Comparison of ENCODE assay signal across 8 cellular contexts in the genomic region with DNA sequence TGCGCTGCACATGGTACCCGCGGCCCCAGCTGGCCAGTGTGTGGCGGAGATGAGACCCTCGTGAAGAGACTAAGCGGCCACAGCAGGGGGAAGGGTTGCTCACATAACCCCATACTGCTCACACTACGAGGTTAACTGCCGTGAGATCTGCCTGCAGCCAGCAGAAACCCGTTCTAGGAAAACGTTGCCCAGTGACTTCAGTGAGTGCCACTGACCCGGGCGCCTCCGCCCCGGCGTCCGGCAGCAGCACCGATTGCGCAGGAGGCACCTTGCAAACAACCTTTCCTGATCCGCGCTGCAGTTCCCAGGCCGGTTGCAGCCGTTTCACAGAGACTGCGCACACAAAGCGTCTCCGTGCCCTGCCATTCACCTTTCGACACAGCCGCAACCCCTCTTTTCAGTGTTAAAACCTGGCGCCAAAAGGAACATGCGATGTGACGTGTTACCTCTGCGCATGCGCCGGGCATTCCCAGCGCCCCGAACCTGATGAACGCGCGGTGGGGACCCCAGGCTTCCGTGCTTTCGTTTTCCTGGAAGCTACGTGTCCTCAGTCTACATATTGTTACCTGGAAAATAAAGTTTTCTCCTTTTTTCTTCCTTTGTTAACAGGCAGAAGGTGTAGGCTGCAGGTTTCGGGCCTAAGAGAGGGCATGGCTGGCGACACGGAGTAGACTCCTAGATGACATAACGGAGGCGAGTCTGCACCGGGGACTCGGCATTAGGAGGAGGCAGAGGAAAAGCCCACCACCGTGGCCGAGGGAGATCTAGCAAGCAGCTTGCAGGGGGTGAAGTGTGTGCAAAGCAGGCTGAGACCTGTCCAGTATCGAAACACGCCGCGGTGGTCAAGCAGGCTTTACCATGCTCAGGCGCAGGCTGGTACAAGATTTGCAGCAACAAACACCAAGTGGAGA. TPM values are rescaled to one million over a fixed set of nuclear protein-coding genes. Genes with fewer than 3 reads are reported as not detected.
DNase-seq lines count a peak whose midpoint lies in the region; ATAC-seq and TF ChIP-seq lines count a peak whose summit lies in the region.

No MANE protein-coding gene starts in this region.

- no peaks in the 10 kb centered on the region for H3K27me3 ChIP-seq in parathyroid adenoma (ENCODE audit: control insufficient read depth, insufficient read depth, low read length)
- H3K27me3 ChIP-seq in transverse colon = no peaks in the 10 kb centered on the region

- peaks cover 7% of the 10 kb centered on the region for H3K36me3 Mint-ChIP-seq in activated naive CD4-positive, alpha-beta T cell treated with anti-CD3 and anti-CD28 coated beads for 36 hours (ENCODE audit: low read depth)

- peak overlapping the region; percentile 77 for H3K4me3 Mint-ChIP-seq in activated naive CD4-positive, alpha-beta T cell treated with anti-CD3 and anti-CD28 coated beads for 36 hours

- H3K9me3 ChIP-seq in parathyroid adenoma (ENCODE audit: control insufficient read depth, low read length) (no peaks in the 10 kb centered on the region), transverse colon (no peaks in the 10 kb centered on the region)

- DNase-seq in DMS 273 (lab: John Stamatoyannopoulos, UW; ENCODE audit: unreplicated experiment) (peak; percentile 77), KG1 (lab: John Stamatoyannopoulos, UW) (peak; percentile 73), SIG-M5 treated with dmso at 0.1 percent for 504 hours (lab: John Stamatoyannopoulos, UW; ENCODE audit: unreplicated experiment) (peak; percentile 94), Right ventricle myocardium inferior (ENCODE audit: missing footprints) (peak; percentile 76), transverse colon (peak; percentile 58)
- DNase-seq in activated naive CD4-positive, alpha-beta T cell treated with anti-CD3 and anti-CD28 coated beads for 36 hours = peak; percentile 88

- H3K27ac ChIP-seq in parathyroid adenoma (peak overlapping the region; percentile 54), transverse colon (peak overlapping the region; percentile 69 to 88 (median 74))

- peak; percentile 40 for TF ChIP-seq POLR2A in transverse colon (IDR thresholded peaks at IDR 0.05)

- H3K4me1 Mint-ChIP-seq in activated naive CD4-positive, alpha-beta T cell treated with anti-CD3 and anti-CD28 coated beads for 36 hours (ENCODE audit: low read depth) = peaks cover 25% of the 10 kb centered on the region

- peak overlapping the region; percentile 37 for H3K4me3 ChIP-seq in parathyroid adenoma (ENCODE audit: low read depth, low read length)
- H3K4me3 ChIP-seq in transverse colon = peak overlapping the region; percentile 15 to 60 (median 40)

- peaks cover 10% of the 10 kb centered on the region for H3K79me2 ChIP-seq in parathyroid adenoma

- intact Hi-C loops in activated naive CD4-positive, alpha-beta T cell treated with anti-CD3 and anti-CD28 coated beads for 36 hours (cut with micrococcal nuclease) = loop anchor here (1.0 to 2.0 kb wide), 3 partner anchors 9 to 185 kb away; a partner anchor contains a TSS
- intact Hi-C loops in Right ventricle myocardium inferior (cut with DNase I) (loop anchor here (2.0 kb wide), 1 partner anchor 109 kb away; a partner anchor contains a TSS), transverse colon (cut with DNase I; ENCODE audit: low total_unique reads) (no loop called here)

- in situ Hi-C loops in transverse colon (cut with MboI; ENCODE audit: low pct_ligation_motif_present in 1 of 4, low pct_unique_long_range_greater_than_20kb in 1 of 4, low sequenced_read_pairs in 3 of 4) = loop anchor here in 2 of 4 donors (10.0 to 25.0 kb wide), 2 partner anchors 117 to 229 kb away; no protein-coding TSS in a partner anchor

- 23 to 60% methylated on average over 1 to 41 of the region's 55 CpGs for WGBS in transverse colon (ENCODE audit: low coverage in 1 of 2), 2 donors

- no peak overlapping the region for H3K9ac ChIP-seq in parathyroid adenoma

- peak overlapping the region; percentile 40 for H3K4me2 ChIP-seq in parathyroid adenoma (ENCODE audit: low read length)

- H2AFZ ChIP-seq in parathyroid adenoma = peak overlapping the region; percentile 72

- H3K9me3 Mint-ChIP-seq in activated naive CD4-positive, alpha-beta T cell treated with anti-CD3 and anti-CD28 coated beads for 36 hours = no peaks in the 10 kb centered on the region

- TF ChIP-seq CTCF in parathyroid adenoma (IDR thresholded peaks at IDR 0.05) = no peak
- no peak for TF ChIP-seq CTCF in transverse colon (IDR thresholded peaks at IDR 0.05)

- ATAC-seq in GM21528 (IDR thresholded peaks at IDR 0.05; ENCODE audit: low FRiP score, unreplicated experiment) (peak; percentile 46), Right ventricle myocardium inferior (peak; percentile 53)

- H3K4me1 ChIP-seq in parathyroid adenoma = no peaks in the 10 kb centered on the region
- peaks cover 0 to 22% (median 19%) of the 10 kb centered on the region in 4 donors for H3K4me1 ChIP-seq in transverse colon

- CTCF ChIA-PET in activated naive CD4-positive, alpha-beta T cell treated with anti-CD3 and anti-CD28 coated beads for 36 hours (lab: Charles Lee) = interaction anchor here (0.8 to 1.4 kb wide), 3 partner anchors 15 to 306 kb away, joined by 3 to 5 read pairs (median 3); no protein-coding TSS in a partner anchor

- no peak for TF ChIP-seq EP300 in transverse colon (IDR thresholded peaks at IDR 0.05; ENCODE audit: low read depth)

- no peaks in the 10 kb centered on the region for H3K27me3 Mint-ChIP-seq in activated naive CD4-positive, alpha-beta T cell treated with anti-CD3 and anti-CD28 coated beads for 36 hours (ENCODE audit: low read depth)

- peak overlapping the region; percentile 91 for H3K27ac Mint-ChIP-seq in activated naive CD4-positive, alpha-beta T cell treated with anti-CD3 and anti-CD28 coated beads for 36 hours

- no peaks in the 10 kb centered on the region for H3K36me3 ChIP-seq in parathyroid adenoma (ENCODE audit: control insufficient read depth, insufficient read depth, low read length)
- H3K36me3 ChIP-seq in transverse colon = no peaks in the 10 kb centered on the region

RNA-seq across cellular contexts. Expression of a gene that starts 8.9 kb away (rescaled TPM):
- 10 to 100 TPM; 50.1 to 51.0 TPM for total RNA-seq in activated naive CD4-positive, alpha-beta T cell treated with anti-CD3 and anti-CD28 coated beads for 36 hours
- 49.7 TPM for total RNA-seq in Right ventricle myocardium inferior
- total RNA-seq in transverse colon = 100 to 1,000 TPM in 2 of 4 donors, 10 to 100 TPM in 2; 86.5 to 146 (median 108) TPM

Comparison
In these comparisons a context has a peak if more than half of its experiments do, and no peak if none do; other contexts are left out.
1. Peak in every context shown above with its lines: DNase-seq, ATAC-seq, H3K4me3 ChIP-seq and H3K27ac ChIP-seq.